In the genomic region with DNA sequence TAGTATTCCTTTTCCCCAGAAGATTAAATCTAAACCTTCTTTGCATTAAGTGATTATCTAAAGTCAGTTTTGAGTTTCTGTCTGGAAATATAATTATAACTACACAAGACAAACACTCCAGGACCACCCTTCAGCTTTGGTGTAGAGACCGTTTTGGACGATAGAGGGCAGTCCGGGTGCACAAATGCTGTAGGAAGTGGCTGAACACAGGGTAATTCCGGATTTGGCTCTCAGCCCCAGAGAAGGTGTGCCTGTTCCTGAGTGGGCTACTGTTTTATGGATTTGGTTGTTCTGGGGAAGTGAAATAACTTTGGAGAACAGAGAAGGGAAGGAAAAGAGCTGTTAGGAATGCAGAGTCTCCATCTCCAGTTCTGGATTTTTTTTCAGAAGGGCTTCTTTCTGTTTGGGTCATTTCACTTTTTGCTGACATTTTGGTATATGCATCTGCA, we compare ENCODE assay signal across 8 cellular contexts. TPM values are rescaled to one million over a fixed set of nuclear protein-coding genes. Genes with fewer than 3 reads are reported as not detected.
DNase-seq lines count a peak whose midpoint lies in the region; ATAC-seq and TF ChIP-seq lines count a peak whose summit lies in the region.

No MANE protein-coding gene starts in this region.

- H3K9me3 ChIP-seq in CD4-positive, alpha-beta memory T cell (ENCODE audit: control insufficient read depth in 1 of 2, low read length in 2 of 2): no peaks in the 10 kb centered on the region
- H3K9me3 ChIP-seq in endodermal cell (ENCODE audit: control insufficient read depth, low read length) (no peaks in the 10 kb centered on the region), thyroid gland (no peaks in the 10 kb centered on the region)

- no peaks in the 10 kb centered on the region for H3K27me3 ChIP-seq in CD4-positive, alpha-beta memory T cell (ENCODE audit: insufficient read depth, low read length)
- H3K27me3 ChIP-seq in endodermal cell (ENCODE audit: control insufficient read depth, insufficient read depth, low read length, poor library complexity, severe bottlenecking) (no peaks in the 10 kb centered on the region), thyroid gland (no peaks in the 10 kb centered on the region)

- intact Hi-C loops in CD4-positive, alpha-beta memory T cell (cut with micrococcal nuclease): no loop called here
- intact Hi-C loops in activated CD4-positive, alpha-beta memory T cell treated with anti-CD3 and anti-CD28 coated beads for 36 hours (cut with micrococcal nuclease): loop anchor here (5.0 kb wide), 2 partner anchors 43 to 427 kb away; partner anchors contain the start of gene ACCS
- intact Hi-C loops in thyroid gland (cut with DNase I): no loop called here

- no peaks in the 10 kb centered on the region for H3K27me3 Mint-ChIP-seq in CD4-positive, alpha-beta memory T cell
- H3K27me3 Mint-ChIP-seq in activated CD4-positive, alpha-beta memory T cell treated with anti-CD3 and anti-CD28 coated beads for 36 hours: no peaks in the 10 kb centered on the region
- H3K27me3 Mint-ChIP-seq in endodermal cell (ENCODE audit: insufficient read depth): no peaks in the 10 kb centered on the region
- no peaks in the 10 kb centered on the region for H3K27me3 Mint-ChIP-seq in nephron (ENCODE audit: low read depth)

- H3K4me3 Mint-ChIP-seq in CD4-positive, alpha-beta memory T cell: no peak overlapping the region
- no peak overlapping the region for H3K4me3 Mint-ChIP-seq in activated CD4-positive, alpha-beta memory T cell treated with anti-CD3 and anti-CD28 coated beads for 36 hours
- H3K4me3 Mint-ChIP-seq in endodermal cell (no peak overlapping the region), nephron (no peak overlapping the region)

- H3K4me3 ChIP-seq in CD4-positive, alpha-beta memory T cell (ENCODE audit: low read length in 2 of 2): no peak overlapping the region
- H3K4me3 ChIP-seq in endodermal cell (ENCODE audit: low read length) (no peak overlapping the region), thyroid gland (replicated peaks in 1 of 3) (no peak overlapping the region)

- H3K4me1 Mint-ChIP-seq in CD4-positive, alpha-beta memory T cell: peaks cover 6 to 8% (median 7%) of the 10 kb centered on the region in 4 donors
- H3K4me1 Mint-ChIP-seq in activated CD4-positive, alpha-beta memory T cell treated with anti-CD3 and anti-CD28 coated beads for 36 hours (ENCODE audit: low read depth): peaks cover 8% of the 10 kb centered on the region
- peaks cover 1% of the 10 kb centered on the region for H3K4me1 Mint-ChIP-seq in endodermal cell
- peaks cover 10% of the 10 kb centered on the region for H3K4me1 Mint-ChIP-seq in nephron

- POLR2A ChIA-PET in CD4-positive, alpha-beta memory T cell (lab: Charles Lee; ENCODE audit: partially characterized antibody): no interaction called here
- POLR2A ChIA-PET in activated CD4-positive, alpha-beta memory T cell treated with anti-CD3 and anti-CD28 coated beads for 36 hours (lab: Charles Lee): no interaction called here

- peak; percentile 96 for ATAC-seq in HG03175 (IDR thresholded peaks at IDR 0.05; ENCODE audit: unreplicated experiment)

- no peak for TF ChIP-seq POLR2A in thyroid gland (IDR thresholded peaks at IDR 0.05)

- peaks cover 4% of the 10 kb centered on the region for H3K4me1 ChIP-seq in CD4-positive, alpha-beta memory T cell (ENCODE audit: insufficient read depth, low read length)
- H3K4me1 ChIP-seq in endodermal cell (ENCODE audit: control insufficient read depth, insufficient read depth, low read length) (no peaks in the 10 kb centered on the region), thyroid gland (no peaks in the 10 kb centered on the region)

- TF ChIP-seq CTCF in endodermal cell (conservative IDR thresholded peaks at IDR 0.05): peak; percentile 88
- peak; percentile 76 to 82 (median 76) for TF ChIP-seq CTCF in nephron (IDR thresholded peaks at IDR 0.05; ENCODE audit: unreplicated experiment in 3 of 3)
- TF ChIP-seq CTCF in thyroid gland (IDR thresholded peaks at IDR 0.05): peak in 5 of 6 experiments; percentile 38 to 75 (median 66)

- H3K9me3 Mint-ChIP-seq in CD4-positive, alpha-beta memory T cell: no peaks in the 10 kb centered on the region
- H3K9me3 Mint-ChIP-seq in activated CD4-positive, alpha-beta memory T cell treated with anti-CD3 and anti-CD28 coated beads for 36 hours: no peaks in the 10 kb centered on the region
- H3K9me3 Mint-ChIP-seq in endodermal cell (no peaks in the 10 kb centered on the region), nephron (no peaks in the 10 kb centered on the region)

- H3K27ac Mint-ChIP-seq in CD4-positive, alpha-beta memory T cell: peak overlapping the region in 5 of 7 donors; percentile 65 to 89 (median 87)
- H3K27ac Mint-ChIP-seq in activated CD4-positive, alpha-beta memory T cell treated with anti-CD3 and anti-CD28 coated beads for 36 hours: no peak overlapping the region
- H3K27ac Mint-ChIP-seq in endodermal cell (no peak overlapping the region), nephron (no peak overlapping the region)

- peaks cover 44 to 63% of the 10 kb centered on the region in 2 donors for H3K36me3 Mint-ChIP-seq in CD4-positive, alpha-beta memory T cell
- peaks cover 23% of the 10 kb centered on the region for H3K36me3 Mint-ChIP-seq in activated CD4-positive, alpha-beta memory T cell treated with anti-CD3 and anti-CD28 coated beads for 36 hours
- peaks cover 13% of the 10 kb centered on the region for H3K36me3 Mint-ChIP-seq in endodermal cell (ENCODE audit: low read depth)
- H3K36me3 Mint-ChIP-seq in nephron (ENCODE audit: low read depth): peaks cover 44% of the 10 kb centered on the region

- no peak overlapping the region for H3K27ac ChIP-seq in CD4-positive, alpha-beta memory T cell (ENCODE audit: low read depth, low read length)
- H3K27ac ChIP-seq in endodermal cell (ENCODE audit: low read depth, low read length) (no peak overlapping the region), thyroid gland (no peak overlapping the region)

- 10 to 12% methylated on average over 1 to 4 of the region's 4 CpGs for WGBS in endodermal cell (ENCODE audit: insufficient coverage in 1 of 2, insufficient read length in 1 of 2), 2 experiments
- WGBS in thyroid gland, 2 donors: 4% methylated on average over 4 of the region's 4 CpGs

- H3K36me3 ChIP-seq in CD4-positive, alpha-beta memory T cell (ENCODE audit: insufficient read depth, low read length): peaks cover 26% of the 10 kb centered on the region
- peaks cover 39% of the 10 kb centered on the region for H3K36me3 ChIP-seq in endodermal cell (ENCODE audit: control insufficient read depth, insufficient read depth, low read length)
- H3K36me3 ChIP-seq in thyroid gland: peaks cover 10 to 13% of the 10 kb centered on the region in 2 donors

- CTCF ChIA-PET in CD4-positive, alpha-beta memory T cell (lab: Charles Lee; ENCODE audit: partially characterized antibody): interaction anchor here (0.9 to 10.7 kb wide), 7 partner anchors 9 to 429 kb away, joined by 3 to 135 read pairs (median 4); partner anchors contain the start of gene EXT2
- CTCF ChIA-PET in activated CD4-positive, alpha-beta memory T cell treated with anti-CD3 and anti-CD28 coated beads for 36 hours (lab: Charles Lee): interaction anchor here (0.5 to 2.6 kb wide), 13 partner anchors 10 to 424 kb away, joined by 3 to 11 read pairs (median 3); partner anchors contain the start of gene EXT2

- peak; percentile 31 to 44 (median 39) for DNase-seq in CD4-positive, alpha-beta memory T cell
- peak; percentile 34 for DNase-seq in GM19238 (ENCODE audit: insufficient read length, low spot score)
- peak; percentile 24 for DNase-seq in NCI-H460 (ENCODE audit: extremely low read depth, low read depth)
- peak; percentile 70 for DNase-seq in activated CD4-positive, alpha-beta memory T cell treated with anti-CD3 and anti-CD28 coated beads for 36 hours
- DNase-seq in endodermal cell: peak; percentile 84
- peak; percentile 54 to 66 for DNase-seq in thyroid gland

- no peak overlapping the region for H3K9ac ChIP-seq in endodermal cell (ENCODE audit: extremely low read depth, low read length, poor library complexity, severe bottlenecking)

RNA-seq across cellular contexts. Expression of gene EXT2, which starts 14.8 kb away (rescaled TPM):
- total RNA-seq in CD4-positive, alpha-beta memory T cell: 10 to 100 TPM; 28.2 to 30.3 TPM
- 10 to 100 TPM; 41.0 to 48.5 TPM for polyA plus RNA-seq in CD4-positive, alpha-beta memory T cell
- 63.8 and 70.5 TPM in 2 replicates for total RNA-seq in NCI-H460 (2014; rRNA removed; shearing (Covaris generic))
- polyA plus RNA-seq in NCI-H460 (2014; cell fraction: nucleus; rRNA removed): 67.8 and 69.5 TPM in 2 replicates
- total RNA-seq in activated CD4-positive, alpha-beta memory T cell treated with anti-CD3 and anti-CD28 coated beads for 36 hours: 10 to 100 TPM; 27.0 to 28.1 TPM
- 10 to 100 TPM; 47.7 to 60.3 TPM for total RNA-seq in endodermal cell
- 55.8 TPM for polyA plus RNA-seq in endodermal cell (2013, experiment 1 of 2)
- 54.9 TPM for polyA plus RNA-seq in endodermal cell (2013, experiment 2 of 2)
- 10 to 100 TPM; 53.2 to 95.8 (median 66.3) TPM for total RNA-seq in thyroid gland

RNA-seq across cellular contexts. Expression of gene ACCS, which starts 44.2 kb away (rescaled TPM):
- 10 to 100 TPM; 74.9 to 78.9 TPM for total RNA-seq in CD4-positive, alpha-beta memory T cell
- polyA plus RNA-seq in CD4-positive, alpha-beta memory T cell: 1 to 10 TPM; 1.6 to 5.3 TPM
- 5.9 and 6.2 TPM in 2 replicates for total RNA-seq in NCI-H460 (2014; rRNA removed; shearing (Covaris generic))
- polyA plus RNA-seq in NCI-H460 (2014; cell fraction: nucleus; rRNA removed): 27.4 and 45.2 TPM in 2 replicates
- total RNA-seq in activated CD4-positive, alpha-beta memory T cell treated with anti-CD3 and anti-CD28 coated beads for 36 hours: 10 to 100 TPM; 13.7 to 17.5 TPM
- 10 to 100 TPM; 10.6 to 16.6 TPM for total RNA-seq in endodermal cell
- polyA plus RNA-seq in endodermal cell (2013, experiment 1 of 2): 5.1 TPM
- 5.1 TPM for polyA plus RNA-seq in endodermal cell (2013, experiment 2 of 2)
- 10 to 100 TPM; 14.4 to 23.2 (median 20.1) TPM for total RNA-seq in thyroid gland

Comparison
In these comparisons a context has a peak if more than half of its experiments do, and no peak if none do; other contexts are left out.
1. DNase-seq: peak in every context shown above with its lines; median percentile 84 in endodermal cell; 70 in activated CD4-positive, alpha-beta memory T cell treated with anti-CD3 and anti-CD28 coated beads for 36 hours; 60 in thyroid gland; 39 in CD4-positive, alpha-beta memory T cell; 34 in GM19238; 24 in NCI-H460.
2. H3K27ac Mint-ChIP-seq: peak in CD4-positive, alpha-beta memory T cell (5 of 7); none in activated CD4-positive, alpha-beta memory T cell treated with anti-CD3 and anti-CD28 coated beads for 36 hours (single experiment), endodermal cell (single experiment) and nephron (0 of 3).
3. Peak in every context shown above with its lines, with median percentiles within 50 percentile points of each other: CTCF ChIP-seq.